Comparison of ENCODE assay signal across 2 cellular contexts in the genomic region with DNA sequence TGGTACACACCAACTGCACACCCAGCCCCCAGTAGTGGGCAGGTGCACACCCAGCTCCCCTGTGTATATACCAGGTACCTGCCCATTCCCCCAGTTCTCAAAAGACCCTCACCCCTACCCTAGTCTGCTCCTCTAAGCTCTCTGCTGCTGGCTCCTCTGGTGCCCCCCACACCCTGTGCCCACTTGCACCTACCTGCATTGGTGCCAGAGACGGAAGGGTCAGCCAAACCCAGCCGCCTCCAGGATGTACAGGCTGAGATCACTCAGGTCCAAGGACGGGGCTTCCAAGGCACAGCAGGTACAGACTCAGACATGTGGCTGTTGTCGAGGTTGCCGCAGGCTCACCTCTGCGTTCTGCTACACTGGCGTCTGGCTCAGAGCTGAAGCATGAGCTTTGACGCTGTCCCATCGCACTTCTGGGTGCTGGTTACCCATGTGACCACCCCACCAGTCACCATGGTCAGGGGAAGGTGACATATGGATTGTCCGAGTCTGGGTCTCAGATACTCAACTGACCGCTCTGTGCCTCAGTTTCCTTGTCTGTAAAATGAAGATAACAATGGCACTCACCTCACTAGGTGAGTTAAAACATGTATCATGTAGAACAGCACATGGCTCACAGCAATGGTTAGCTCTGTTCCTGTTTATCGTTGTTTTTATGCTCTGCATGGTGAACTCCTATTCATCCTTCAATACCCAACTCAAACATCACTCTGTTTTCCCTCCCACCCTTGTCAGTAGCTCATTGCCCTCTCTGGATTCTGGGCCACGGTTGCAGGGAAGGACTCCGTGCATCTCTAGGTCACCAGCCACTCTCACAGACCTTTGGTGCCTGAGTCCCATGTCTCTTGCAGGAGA.
TF ChIP-seq lines count a peak whose summit lies in the region.

No MANE protein-coding gene starts in this region.

TF ChIP-seq in SK-N-SH treated with all-trans-retinoic acid at 6 μM for 48 hours, 23 proteins besides CTCF, POLR2A, EP300 and RAD21:
- TF ChIP-seq PPARA (CRISPR knock-in tag; IDR thresholded peaks at IDR 0.05; ENCODE audit: borderline replicate concordance) (no peak), ZFP3 (CRISPR knock-in tag; IDR thresholded peaks at IDR 0.05) (peak; percentile 95)
TF ChIP-seq in SK-N-SH treated with all-trans-retinoic acid at 6 μM for 48 hours: peak in this region for 1.

TF ChIP-seq in H1, 55 proteins besides CTCF, POLR2A, EP300 and RAD21:
- TF ChIP-seq CEBPB (IDR thresholded peaks at IDR 0.05; ENCODE audit: low read depth, low read length) = no peak
- no peak for TF ChIP-seq RNF2 (IDR thresholded peaks at IDR 0.05; ENCODE audit: borderline replicate concordance, low read depth, low read length, missing control alignments, poor library complexity, severe bottlenecking)
- TF ChIP-seq KDM1A (IDR thresholded peaks at IDR 0.05; ENCODE audit: borderline replicate concordance, low read length) = no peak
- TF ChIP-seq NANOG (IDR thresholded peaks at IDR 0.05; ENCODE audit: insufficient read depth, low read depth, low read length, poor library complexity, severe bottlenecking) = no peak
- no peak for TF ChIP-seq KDM4A (IDR thresholded peaks at IDR 0.05; ENCODE audit: low read depth, low read length, severe bottlenecking)
- TF ChIP-seq CHD1 (IDR thresholded peaks at IDR 0.05; ENCODE audit: low read depth, low read length) = no peak
- TF ChIP-seq FOSL1 (IDR thresholded peaks at IDR 0.05; ENCODE audit: insufficient read depth, low read depth, low read length) = no peak
- TF ChIP-seq SP1 (IDR thresholded peaks at IDR 0.05; ENCODE audit: low read depth, low read length) = no peak
- TF ChIP-seq PHF8 (conservative IDR thresholded peaks at IDR 0.05; ENCODE audit: low read depth, low read length) = no peak
